ENCODE assay signal across 24 cellular contexts in the genomic region with DNA sequence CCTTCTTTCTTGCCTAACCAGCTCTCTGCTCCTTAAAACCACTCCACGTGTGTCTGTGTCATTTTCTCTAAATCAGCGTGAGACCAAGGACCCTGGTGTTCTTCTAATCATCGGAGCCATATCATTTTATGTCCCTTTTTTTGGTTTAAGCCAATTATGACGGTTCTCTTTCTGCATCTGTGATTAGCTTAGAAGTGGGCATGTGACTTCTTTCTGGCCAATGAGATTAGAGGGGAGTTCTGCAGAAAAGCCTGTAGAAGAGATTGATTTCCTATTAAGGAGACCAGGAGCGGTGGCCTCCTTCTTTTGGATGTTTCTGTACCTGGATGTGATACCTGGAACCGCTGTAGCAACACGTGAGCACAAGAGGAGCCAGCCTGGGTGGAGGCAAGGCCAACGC.
DNase-seq lines count a peak whose midpoint lies in the region; ATAC-seq and TF ChIP-seq lines count a peak whose summit lies in the region.
"Had no signal": no experiment of that assay in that cellular context is flagged by ENCODE, and none has a peak within 500 bp of the region (broad histone marks: within the 10 kb centered on the region; RNA-seq: fewer than 3 reads in every experiment).

No MANE protein-coding gene starts in this region.

- H2AK5ac ChIP-seq in IMR-90 (ENCODE audit: low read depth, low read length), result no peak overlapping the region

- no peak overlapping the region for H2AFZ ChIP-seq in IMR-90 (replicated peaks; ENCODE audit: low read length, poor library complexity)

- H4K5ac ChIP-seq in IMR-90 (ENCODE audit: low read depth, low read length), result no peak overlapping the region

- no peak overlapping the region for H4K91ac ChIP-seq in IMR-90 (ENCODE audit: insufficient read depth, low read depth, low read length)

- no peak overlapping the region for H2AK9ac ChIP-seq in IMR-90 (replicated peaks; ENCODE audit: low read depth, low read length, poor library complexity)

- no peaks in the 10 kb centered on the region for H3K9me3 ChIP-seq in IMR-90 (ENCODE audit: control insufficient read depth, insufficient read depth, low read length)
- no peaks in the 10 kb centered on the region for H3K9me3 ChIP-seq in testis
- no peaks in the 10 kb centered on the region for H3K9me3 ChIP-seq in suprapubic skin
- no peaks in the 10 kb centered on the region for H3K9me3 ChIP-seq in aorta (ENCODE audit: control insufficient read depth, low read length)
- H3K9me3 ChIP-seq: BE2C, BLaER1 had no signal

- ATAC-seq in IMR-90 (ENCODE audit: low read depth) (no peak), WTC11 (no peak), GM19351 (IDR thresholded peaks at IDR 0.05; ENCODE audit: unreplicated experiment) (no peak), aorta (ENCODE audit: low FRiP score) (no peak)
- ATAC-seq: GM12878 had no signal

- no peak for TF ChIP-seq EP300 in suprapubic skin (IDR thresholded peaks at IDR 0.05)

- no peak overlapping the region for H3K18ac ChIP-seq in IMR-90 (ENCODE audit: low read depth, low read length)

- DNase-seq in IMR-90, result no peak
- no peak for DNase-seq in WTC11 (ENCODE audit: low spot score)
- no peak for DNase-seq in testis
- DNase-seq in suprapubic skin (ENCODE audit: low spot score in 2 of 2), result no peak
- no peak for DNase-seq in aorta
- DNase-seq: 8988T; ACHN; BE2C; C1 segment of cervical spinal cord; CD4-positive, alpha-beta memory T cell; CD4-positive, CD25-positive, alpha-beta regulatory T cell; CD8-positive, alpha-beta memory T cell; COR-L47; DMS 273 treated with DMSO at 0.1 percent for 48 hours; DMS153; DMS53; DMS79; DND-41; EL; GDM1 had no signal

- TF ChIP-seq POLR2A in IMR-90 (IDR thresholded peaks at IDR 0.05; ENCODE audit: low read depth, low read length) (no peak), testis (IDR thresholded peaks at IDR 0.05) (no peak), suprapubic skin (IDR thresholded peaks at IDR 0.05) (no peak)

- H2BK20ac ChIP-seq in IMR-90 (ENCODE audit: low read depth, low read length), result no peak overlapping the region

- H3K36me3 ChIP-seq in IMR-90 (ENCODE audit: control insufficient read depth, insufficient read depth, low read length) (no peaks in the 10 kb centered on the region), testis (ENCODE audit: low read depth, missing control alignments) (no peaks in the 10 kb centered on the region), suprapubic skin (no peaks in the 10 kb centered on the region), aorta (ENCODE audit: control insufficient read depth in 1 of 2, insufficient read depth in 2 of 2, low read length in 1 of 2) (no peaks in the 10 kb centered on the region)
- H3K36me3 ChIP-seq: BE2C, BLaER1 had no signal

- no peak overlapping the region for H2BK120ac ChIP-seq in IMR-90 (ENCODE audit: low read depth, low read length)

- H3K4ac ChIP-seq in IMR-90 (ENCODE audit: low read depth, low read length), result no peak overlapping the region

- no peak overlapping the region for H3K9ac ChIP-seq in IMR-90 (ENCODE audit: low read depth, low read length)
- H3K9ac ChIP-seq: BLaER1 had no signal

- POLR2A ChIA-PET in IMR-90 (lab: Charles Lee; ENCODE audit: unreplicated experiment), result no interaction called here
- POLR2A ChIA-PET in WTC11 (lab: Charles Lee), result no interaction called here

- dilution Hi-C loops in IMR-90 (cut with HindIII; ENCODE audit: low sequenced_read_pairs, unreplicated experiment), result no loop called here

- no peak for TF ChIP-seq RAD21 in IMR-90 (IDR thresholded peaks at IDR 0.05; ENCODE audit: low read length)

- H3K9me1 ChIP-seq in IMR-90 (ENCODE audit: insufficient read depth, low read length), result no peaks in the 10 kb centered on the region

- H3K27ac Mint-ChIP-seq in WTC11, result no peak overlapping the region
- H3K27ac Mint-ChIP-seq: CD14-positive monocyte; CD4-positive, alpha-beta memory T cell; CD4-positive, CD25-positive, alpha-beta regulatory T cell; CD8-positive, alpha-beta memory T cell had no signal

- H2BK15ac ChIP-seq in IMR-90 (ENCODE audit: low read depth, low read length), result no peak overlapping the region

- 67% methylated on average over 1 of the region's 8 CpGs; no CpG with 5 or more reads in 1 of the 2 experiments for WGBS in IMR-90 (ENCODE audit: extremely low coverage in 2 of 2, insufficient read length in 1 of 2), 2 experiments
- 59 to 70% methylated on average over 8 of the region's 8 CpGs for WGBS in testis, 2 donors
- WGBS in suprapubic skin, result 83% methylated on average over 8 of the region's 8 CpGs
- 86% methylated on average over 8 of the region's 8 CpGs for WGBS in aorta, 2 donors

- H3K4me3 ChIP-seq in IMR-90 (ENCODE audit: insufficient read depth, low read depth, low read length) (no peak overlapping the region), testis (peak overlapping the region; percentile 1 to 17), suprapubic skin (no peak overlapping the region), aorta (ENCODE audit: low read length in 2 of 2) (no peak overlapping the region)
- H3K4me3 ChIP-seq: BLaER1, GM12878 had no signal

- intact Hi-C loops in IMR-90 (cut with micrococcal nuclease) (no loop called here), testis (cut with DNase I; ENCODE audit: low total_unique reads) (no loop called here), aorta (cut with DNase I) (no loop called here)

- H3K14ac ChIP-seq in IMR-90 (replicated peaks; ENCODE audit: low read depth, low read length), result no peak overlapping the region

- in situ Hi-C loops in IMR-90 (cut with MboI; ENCODE audit: low sequenced_read_pairs), result no loop called here

- no TSS peak for BruUV-seq in IMR-90 (replicated peaks; lab: Mats Ljungman, UMichigan)

- TF ChIP-seq CTCF in IMR-90 (conservative IDR thresholded peaks at IDR 0.05; ENCODE audit: low read depth, low read length) (no peak), WTC11 (IDR thresholded peaks at IDR 0.05) (no peak), testis (IDR thresholded peaks at IDR 0.05) (no peak), suprapubic skin (IDR thresholded peaks at IDR 0.05) (no peak)

- no peak overlapping the region for H4K8ac ChIP-seq in IMR-90 (ENCODE audit: low read depth in 2 of 2, low read length in 2 of 2)

- H3K27me3 ChIP-seq in IMR-90 (ENCODE audit: control insufficient read depth, insufficient read depth, low read length) (no peaks in the 10 kb centered on the region), testis (no peaks in the 10 kb centered on the region), suprapubic skin (peaks cover 4% of the 10 kb centered on the region), aorta (ENCODE audit: control insufficient read depth in 1 of 2, insufficient read depth in 2 of 2, low read length in 1 of 2) (no peaks in the 10 kb centered on the region)
- H3K27me3 ChIP-seq: BLaER1 had no signal

- H3K9me3 Mint-ChIP-seq in WTC11, result no peaks in the 10 kb centered on the region
- H3K9me3 Mint-ChIP-seq: CD4-positive, alpha-beta memory T cell; CD4-positive, CD25-positive, alpha-beta regulatory T cell; CD8-positive, alpha-beta memory T cell had no signal

- no peak overlapping the region for H3K23ac ChIP-seq in IMR-90 (ENCODE audit: low read depth, low read length)

- H3K79me1 ChIP-seq in IMR-90 (ENCODE audit: low read depth in 1 of 2, low read length in 2 of 2), result no peaks in the 10 kb centered on the region

- H3K4me3 Mint-ChIP-seq in WTC11, result no peak overlapping the region
- H3K4me3 Mint-ChIP-seq: CD4-positive, alpha-beta memory T cell; CD4-positive, CD25-positive, alpha-beta regulatory T cell; CD8-positive, alpha-beta memory T cell had no signal

- no peak overlapping the region for H2BK5ac ChIP-seq in IMR-90 (ENCODE audit: low read depth, low read length, poor library complexity, severe bottlenecking)

- no peak overlapping the region for H3K4me2 ChIP-seq in IMR-90 (ENCODE audit: low read depth, low read length)
- H3K4me2 ChIP-seq: BLaER1 had no signal

- H3K4me1 Mint-ChIP-seq in WTC11, result peaks cover 21% of the 10 kb centered on the region

- H4K20me1 ChIP-seq in IMR-90 (ENCODE audit: insufficient read depth, low read length), result no peaks in the 10 kb centered on the region
- H4K20me1 ChIP-seq: BLaER1 had no signal

- H3K36me3 Mint-ChIP-seq in WTC11, result no peaks in the 10 kb centered on the region
- H3K36me3 Mint-ChIP-seq: CD14-positive monocyte; CD4-positive, alpha-beta memory T cell; CD4-positive, CD25-positive, alpha-beta regulatory T cell; CD8-positive, alpha-beta memory T cell had no signal

- H3K4me1 ChIP-seq in IMR-90 (ENCODE audit: control insufficient read depth, insufficient read depth, low read length), result no peaks in the 10 kb centered on the region
- H3K4me1 ChIP-seq in testis, result no peaks in the 10 kb centered on the region
- no peaks in the 10 kb centered on the region for H3K4me1 ChIP-seq in suprapubic skin
- H3K4me1 ChIP-seq in aorta (ENCODE audit: control insufficient read depth in 1 of 2, insufficient read depth in 2 of 2, low read length in 2 of 2), result no peaks in the 10 kb centered on the region
- H3K4me1 ChIP-seq: BE2C had no signal

- CTCF ChIA-PET in IMR-90 (lab: Yijun Ruan, JAX), result interaction anchor here (0.9 kb wide), 1 partner anchor 306 kb away, joined by 3 read pairs; no protein-coding TSS in a partner anchor
- CTCF ChIA-PET in WTC11 (lab: Charles Lee), result interaction anchor here (1.0 to 1.9 kb wide), 2 partner anchors 13 to 304 kb away, joined by 3 to 4 read pairs; no protein-coding TSS in a partner anchor

- H3K27me3 Mint-ChIP-seq in WTC11 (ENCODE audit: low read depth), result no peaks in the 10 kb centered on the region

- no peak overlapping the region for H3K27ac ChIP-seq in IMR-90 (ENCODE audit: insufficient read depth, low read length)
- H3K27ac ChIP-seq in testis, result no peak overlapping the region
- no peak overlapping the region for H3K27ac ChIP-seq in suprapubic skin
- H3K27ac ChIP-seq in aorta (ENCODE audit: low read depth in 1 of 2, low read length in 2 of 2), result no peak overlapping the region
- H3K27ac ChIP-seq: BLaER1 had no signal

- no peak overlapping the region for H3K56ac ChIP-seq in IMR-90 (ENCODE audit: extremely low read depth, insufficient read depth, low read length)

TF ChIP-seq in IMR-90, 13 proteins besides CTCF, POLR2A, EP300 and RAD21 (continues in another document):
- TF ChIP-seq SMC3 (IDR thresholded peaks at IDR 0.05; ENCODE audit: low read depth, low read length) (no peak), CHD1 (IDR thresholded peaks at IDR 0.05; ENCODE audit: low read depth, low read length) (no peak)

TF ChIP-seq in WTC11, 78 proteins besides CTCF, POLR2A, EP300 and RAD21:
- no peak for TF ChIP-seq SOX15 (CRISPR knock-in tag; IDR thresholded peaks at IDR 0.05)
- TF ChIP-seq, protein P1, sequence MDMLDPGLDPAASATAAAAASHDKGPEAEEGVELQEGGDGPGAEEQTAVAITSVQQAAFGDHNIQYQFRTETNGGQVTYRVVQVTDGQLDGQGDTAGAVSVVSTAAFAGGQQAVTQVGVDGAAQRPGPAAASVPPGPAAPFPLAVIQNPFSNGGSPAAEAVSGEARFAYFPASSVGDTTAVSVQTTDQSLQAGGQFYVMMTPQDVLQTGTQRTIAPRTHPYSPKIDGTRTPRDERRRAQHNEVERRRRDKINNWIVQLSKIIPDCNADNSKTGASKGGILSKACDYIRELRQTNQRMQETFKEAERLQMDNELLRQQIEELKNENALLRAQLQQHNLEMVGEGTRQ (CRISPR knock-in tag; IDR thresholded peaks at IDR 0.05), result 0 out of 2 replicates have a peak, but pooled peaks have one; percentile 19

Comparison
In these comparisons a context has a peak if more than half of its experiments do, and no peak if none do; other contexts are left out.
1. H3K4me3 ChIP-seq: peak in testis (2 of 2); none in IMR-90 (single experiment), suprapubic skin (single experiment) and aorta (0 of 2).